Comparison of ENCODE assay signal across 11 cellular contexts in the genomic region with DNA sequence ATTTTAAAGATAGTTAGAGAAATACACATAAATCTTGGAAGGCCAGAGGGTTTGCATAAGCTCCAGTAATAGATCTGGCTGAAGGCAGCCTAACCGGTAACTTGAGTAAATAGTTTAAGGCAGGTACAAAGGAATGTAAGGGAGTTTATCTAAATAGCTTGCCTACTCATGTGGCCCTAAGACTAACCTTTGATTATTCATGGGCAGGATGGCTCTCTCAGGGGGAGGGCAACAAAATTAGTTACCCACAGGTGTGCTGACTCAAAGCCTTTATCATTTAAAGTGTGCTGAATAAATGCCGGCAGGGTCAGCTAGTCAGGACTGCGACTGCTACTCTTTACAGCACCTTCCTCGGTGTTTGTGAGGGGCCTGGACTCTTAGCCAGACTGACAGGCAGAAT.
A peak's percentile ranks its signal among the peaks of the same experiment; 100 is the strongest.
DNase-seq lines count a peak whose midpoint lies in the region.
"Had no signal": no experiment of that assay in that cellular context is flagged by ENCODE, and none has a peak within 500 bp of the region (broad histone marks: within the 10 kb centered on the region; RNA-seq: fewer than 3 reads in every experiment).

No MANE protein-coding gene starts in this region.

- DNase-seq in NCI-H1048 (lab: John Stamatoyannopoulos, UW) (peak; percentile 28), iPS DF 19.7 (ENCODE audit: low read depth, low spot score) (peak; percentile 85), kidney glomerular epithelial cell (lab: John Stamatoyannopoulos, UW) (peak; percentile 84), hippocampal formation (lab: John Stamatoyannopoulos, UW) (no peak), D341Med (ENCODE audit: low spot score) (no peak), NCI-H2107 (lab: John Stamatoyannopoulos, UW) (no peak)
- no peak for DNase-seq in activated CD4-positive, alpha-beta T cell treated with anti-CD3 and anti-CD28 coated beads for 48 hours
- DNase-seq: CD4-positive, CD25-positive, alpha-beta regulatory T cell; NCI-H1092 treated with DMSO at 0.1 percent for 48 hours; NCI-H69; SHP77 treated with DMSO at 0.1 percent for 48 hours had no signal

Comparison
In these comparisons a context has a peak if more than half of its experiments do, and no peak if none do; other contexts are left out.
1. DNase-seq: peak in NCI-H1048 (single experiment), iPS DF 19.7 (single experiment) and kidney glomerular epithelial cell (single experiment); none in hippocampal formation (0 of 2), D341Med (single experiment), NCI-H2107 (single experiment) and activated CD4-positive, alpha-beta T cell treated with anti-CD3 and anti-CD28 coated beads for 48 hours (single experiment).